In the genomic region with DNA sequence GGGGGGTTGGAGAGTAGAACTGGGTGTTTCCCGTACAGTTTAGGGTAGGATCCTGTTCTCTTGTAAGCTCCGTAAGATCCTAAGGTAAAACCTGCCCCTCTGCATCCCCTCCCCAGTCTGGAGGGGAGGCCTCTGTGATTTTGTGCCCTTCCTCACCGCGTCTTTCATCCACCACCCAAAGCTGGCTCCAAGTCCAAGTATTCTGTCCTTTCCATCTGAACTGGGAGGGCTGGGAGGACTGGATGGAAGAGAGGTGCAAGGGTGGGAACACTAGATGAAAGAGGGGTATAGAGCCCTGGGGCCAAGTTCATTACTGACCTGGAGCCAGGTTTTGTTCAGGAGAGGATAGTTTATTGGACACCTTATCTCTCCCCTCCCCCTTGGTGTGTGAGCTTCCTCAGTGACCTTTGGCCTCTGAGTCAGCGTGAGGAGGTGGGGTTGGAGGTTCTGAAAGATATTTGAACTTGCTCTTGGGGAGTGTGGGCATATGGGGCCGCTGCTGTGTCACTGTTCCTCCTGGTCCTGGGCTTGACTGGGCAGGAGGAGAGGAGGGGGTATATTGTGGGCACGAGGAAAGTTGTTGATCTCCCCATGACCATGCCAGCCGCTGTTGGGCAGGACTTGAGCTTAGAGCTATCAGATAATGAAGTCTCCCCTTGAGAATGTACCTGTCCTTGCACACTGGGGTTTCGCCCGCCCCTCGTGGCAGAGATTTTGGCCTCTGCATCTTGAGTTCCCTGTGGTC, we compare ENCODE assay signal across 1 cellular context.
TF ChIP-seq lines count a peak whose summit lies in the region.

No MANE protein-coding gene starts in this region.

TF ChIP-seq in GM12878, 131 proteins besides CTCF, POLR2A, EP300 and RAD21:
- TF ChIP-seq SMC3 (IDR thresholded peaks at IDR 0.05; ENCODE audit: borderline replicate concordance, low read length) (peak; percentile 7; the same call in 1 of the 2 replicates), KLF5 (IDR thresholded peaks at IDR 0.05; ENCODE audit: partially characterized antibody) (peak; percentile 78), RELA (IDR thresholded peaks at IDR 0.05; ENCODE audit: borderline replicate concordance, partially characterized antibody) (peak; percentile 20), ASH2L (IDR thresholded peaks at IDR 0.05; ENCODE audit: borderline replicate concordance, low read depth) (no peak), NR2F1 (conservative IDR thresholded peaks at IDR 0.05) (peak; percentile 99), CHD2 (IDR thresholded peaks at IDR 0.05; ENCODE audit: borderline replicate concordance, low read depth, low read length) (peak; percentile 77), MXI1 (IDR thresholded peaks at IDR 0.05; ENCODE audit: low read depth, low read length) (peak; percentile 69; the same call in 1 of the 2 replicates), ZNF274 (IDR thresholded peaks at IDR 0.05; ENCODE audit: insufficient read depth, insufficient read length) (no peak), SIN3A (IDR thresholded peaks at IDR 0.05; ENCODE audit: low read depth, low read length) (0 out of 2 replicates have a peak, but pooled peaks have one; percentile 41), NBN (IDR thresholded peaks at IDR 0.05) (peak; percentile 75), HDGF (IDR thresholded peaks at IDR 0.05) (peak; percentile 67; the same call in 1 of the 2 replicates), DPF2 (IDR thresholded peaks at IDR 0.05) (0 out of 2 replicates have a peak, but pooled peaks have one; percentile 38), BACH1 (IDR thresholded peaks at IDR 0.05; ENCODE audit: borderline replicate concordance) (peak; percentile 56; the same call in 1 of the 2 replicates), NR2C2 (IDR thresholded peaks at IDR 0.05; ENCODE audit: borderline replicate concordance, control insufficient read depth, insufficient read length, low read depth) (peak; percentile 82), MTA2 (IDR thresholded peaks at IDR 0.05; ENCODE audit: low read depth) (peak; percentile 61; the same call in 1 of the 2 replicates), CREB1 (IDR thresholded peaks at IDR 0.05; ENCODE audit: low read depth) (no peak), CHD1 (IDR thresholded peaks at IDR 0.05; ENCODE audit: low read depth, low read length) (0 out of 2 replicates have a peak, but pooled peaks have one; percentile 22), BRCA1 (IDR thresholded peaks at IDR 0.05; ENCODE audit: low read depth, low read length) (no peak), NR2C1 (IDR thresholded peaks at IDR 0.05) (peak; percentile 94), IKZF1 (conservative IDR thresholded peaks at IDR 0.05) (0 out of 2 replicates have a peak, but pooled peaks have one; percentile 10), TBL1XR1 (IDR thresholded peaks at IDR 0.05; ENCODE audit: low read depth, low read length) (peak; percentile 54; the same call in 1 of the 2 replicates), CREM (IDR thresholded peaks at IDR 0.05; ENCODE audit: low read depth) (no peak), BMI1 (IDR thresholded peaks at IDR 0.05; ENCODE audit: borderline replicate concordance) (no peak)
- TF ChIP-seq, protein P1, sequence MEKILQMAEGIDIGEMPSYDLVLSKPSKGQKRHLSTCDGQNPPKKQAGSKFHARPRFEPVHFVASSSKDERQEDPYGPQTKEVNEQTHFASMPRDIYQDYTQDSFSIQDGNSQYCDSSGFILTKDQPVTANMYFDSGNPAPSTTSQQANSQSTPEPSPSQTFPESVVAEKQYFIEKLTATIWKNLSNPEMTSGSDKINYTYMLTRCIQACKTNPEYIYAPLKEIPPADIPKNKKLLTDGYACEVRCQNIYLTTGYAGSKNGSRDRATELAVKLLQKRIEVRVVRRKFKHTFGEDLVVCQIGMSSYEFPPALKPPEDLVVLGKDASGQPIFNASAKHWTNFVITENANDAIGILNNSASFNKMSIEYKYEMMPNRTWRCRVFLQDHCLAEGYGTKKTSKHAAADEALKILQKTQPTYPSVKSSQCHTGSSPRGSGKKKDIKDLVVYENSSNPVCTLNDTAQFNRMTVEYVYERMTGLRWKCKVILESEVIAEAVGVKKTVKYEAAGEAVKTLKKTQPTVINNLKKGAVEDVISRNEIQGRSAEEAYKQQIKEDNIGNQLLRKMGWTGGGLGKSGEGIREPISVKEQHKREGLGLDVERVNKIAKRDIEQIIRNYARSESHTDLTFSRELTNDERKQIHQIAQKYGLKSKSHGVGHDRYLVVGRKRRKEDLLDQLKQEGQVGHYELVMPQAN (conservative IDR thresholded peaks at IDR 0.05): 0 out of 2 replicates have a peak, but pooled peaks have one; percentile 12
- TF ChIP-seq, protein P2, sequence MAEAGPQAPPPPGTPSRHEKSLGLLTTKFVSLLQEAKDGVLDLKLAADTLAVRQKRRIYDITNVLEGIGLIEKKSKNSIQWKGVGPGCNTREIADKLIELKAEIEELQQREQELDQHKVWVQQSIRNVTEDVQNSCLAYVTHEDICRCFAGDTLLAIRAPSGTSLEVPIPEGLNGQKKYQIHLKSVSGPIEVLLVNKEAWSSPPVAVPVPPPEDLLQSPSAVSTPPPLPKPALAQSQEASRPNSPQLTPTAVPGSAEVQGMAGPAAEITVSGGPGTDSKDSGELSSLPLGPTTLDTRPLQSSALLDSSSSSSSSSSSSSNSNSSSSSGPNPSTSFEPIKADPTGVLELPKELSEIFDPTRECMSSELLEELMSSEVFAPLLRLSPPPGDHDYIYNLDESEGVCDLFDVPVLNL (IDR thresholded peaks at IDR 0.05; ENCODE audit: low read depth, low read length): 0 out of 2 replicates have a peak, but pooled peaks have one; percentile 18
- TF ChIP-seq, protein P3, sequence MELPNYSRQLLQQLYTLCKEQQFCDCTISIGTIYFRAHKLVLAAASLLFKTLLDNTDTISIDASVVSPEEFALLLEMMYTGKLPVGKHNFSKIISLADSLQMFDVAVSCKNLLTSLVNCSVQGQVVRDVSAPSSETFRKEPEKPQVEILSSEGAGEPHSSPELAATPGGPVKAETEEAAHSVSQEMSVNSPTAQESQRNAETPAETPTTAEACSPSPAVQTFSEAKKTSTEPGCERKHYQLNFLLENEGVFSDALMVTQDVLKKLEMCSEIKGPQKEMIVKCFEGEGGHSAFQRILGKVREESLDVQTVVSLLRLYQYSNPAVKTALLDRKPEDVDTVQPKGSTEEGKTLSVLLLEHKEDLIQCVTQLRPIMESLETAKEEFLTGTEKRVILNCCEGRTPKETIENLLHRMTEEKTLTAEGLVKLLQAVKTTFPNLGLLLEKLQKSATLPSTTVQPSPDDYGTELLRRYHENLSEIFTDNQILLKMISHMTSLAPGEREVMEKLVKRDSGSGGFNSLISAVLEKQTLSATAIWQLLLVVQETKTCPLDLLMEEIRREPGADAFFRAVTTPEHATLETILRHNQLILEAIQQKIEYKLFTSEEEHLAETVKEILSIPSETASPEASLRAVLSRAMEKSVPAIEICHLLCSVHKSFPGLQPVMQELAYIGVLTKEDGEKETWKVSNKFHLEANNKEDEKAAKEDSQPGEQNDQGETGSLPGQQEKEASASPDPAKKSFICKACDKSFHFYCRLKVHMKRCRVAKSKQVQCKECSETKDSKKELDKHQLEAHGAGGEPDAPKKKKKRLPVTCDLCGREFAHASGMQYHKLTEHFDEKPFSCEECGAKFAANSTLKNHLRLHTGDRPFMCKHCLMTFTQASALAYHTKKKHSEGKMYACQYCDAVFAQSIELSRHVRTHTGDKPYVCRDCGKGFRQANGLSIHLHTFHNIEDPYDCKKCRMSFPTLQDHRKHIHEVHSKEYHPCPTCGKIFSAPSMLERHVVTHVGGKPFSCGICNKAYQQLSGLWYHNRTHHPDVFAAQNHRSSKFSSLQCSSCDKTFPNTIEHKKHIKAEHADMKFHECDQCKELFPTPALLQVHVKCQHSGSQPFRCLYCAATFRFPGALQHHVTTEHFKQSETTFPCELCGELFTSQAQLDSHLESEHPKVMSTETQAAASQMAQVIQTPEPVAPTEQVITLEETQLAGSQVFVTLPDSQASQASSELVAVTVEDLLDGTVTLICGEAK (IDR thresholded peaks at IDR 0.05; ENCODE audit: borderline replicate concordance): no peak
- TF ChIP-seq, protein P4, sequence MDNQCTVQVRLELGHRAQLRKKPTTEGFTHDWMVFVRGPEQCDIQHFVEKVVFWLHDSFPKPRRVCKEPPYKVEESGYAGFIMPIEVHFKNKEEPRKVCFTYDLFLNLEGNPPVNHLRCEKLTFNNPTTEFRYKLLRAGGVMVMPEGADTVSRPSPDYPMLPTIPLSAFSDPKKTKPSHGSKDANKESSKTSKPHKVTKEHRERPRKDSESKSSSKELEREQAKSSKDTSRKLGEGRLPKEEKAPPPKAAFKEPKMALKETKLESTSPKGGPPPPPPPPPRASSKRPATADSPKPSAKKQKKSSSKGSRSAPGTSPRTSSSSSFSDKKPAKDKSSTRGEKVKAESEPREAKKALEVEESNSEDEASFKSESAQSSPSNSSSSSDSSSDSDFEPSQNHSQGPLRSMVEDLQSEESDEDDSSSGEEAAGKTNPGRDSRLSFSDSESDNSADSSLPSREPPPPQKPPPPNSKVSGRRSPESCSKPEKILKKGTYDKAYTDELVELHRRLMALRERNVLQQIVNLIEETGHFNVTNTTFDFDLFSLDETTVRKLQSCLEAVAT (IDR thresholded peaks at IDR 0.05): peak; percentile 44; the same call in 1 of the 2 replicates
- TF ChIP-seq, protein P5, sequence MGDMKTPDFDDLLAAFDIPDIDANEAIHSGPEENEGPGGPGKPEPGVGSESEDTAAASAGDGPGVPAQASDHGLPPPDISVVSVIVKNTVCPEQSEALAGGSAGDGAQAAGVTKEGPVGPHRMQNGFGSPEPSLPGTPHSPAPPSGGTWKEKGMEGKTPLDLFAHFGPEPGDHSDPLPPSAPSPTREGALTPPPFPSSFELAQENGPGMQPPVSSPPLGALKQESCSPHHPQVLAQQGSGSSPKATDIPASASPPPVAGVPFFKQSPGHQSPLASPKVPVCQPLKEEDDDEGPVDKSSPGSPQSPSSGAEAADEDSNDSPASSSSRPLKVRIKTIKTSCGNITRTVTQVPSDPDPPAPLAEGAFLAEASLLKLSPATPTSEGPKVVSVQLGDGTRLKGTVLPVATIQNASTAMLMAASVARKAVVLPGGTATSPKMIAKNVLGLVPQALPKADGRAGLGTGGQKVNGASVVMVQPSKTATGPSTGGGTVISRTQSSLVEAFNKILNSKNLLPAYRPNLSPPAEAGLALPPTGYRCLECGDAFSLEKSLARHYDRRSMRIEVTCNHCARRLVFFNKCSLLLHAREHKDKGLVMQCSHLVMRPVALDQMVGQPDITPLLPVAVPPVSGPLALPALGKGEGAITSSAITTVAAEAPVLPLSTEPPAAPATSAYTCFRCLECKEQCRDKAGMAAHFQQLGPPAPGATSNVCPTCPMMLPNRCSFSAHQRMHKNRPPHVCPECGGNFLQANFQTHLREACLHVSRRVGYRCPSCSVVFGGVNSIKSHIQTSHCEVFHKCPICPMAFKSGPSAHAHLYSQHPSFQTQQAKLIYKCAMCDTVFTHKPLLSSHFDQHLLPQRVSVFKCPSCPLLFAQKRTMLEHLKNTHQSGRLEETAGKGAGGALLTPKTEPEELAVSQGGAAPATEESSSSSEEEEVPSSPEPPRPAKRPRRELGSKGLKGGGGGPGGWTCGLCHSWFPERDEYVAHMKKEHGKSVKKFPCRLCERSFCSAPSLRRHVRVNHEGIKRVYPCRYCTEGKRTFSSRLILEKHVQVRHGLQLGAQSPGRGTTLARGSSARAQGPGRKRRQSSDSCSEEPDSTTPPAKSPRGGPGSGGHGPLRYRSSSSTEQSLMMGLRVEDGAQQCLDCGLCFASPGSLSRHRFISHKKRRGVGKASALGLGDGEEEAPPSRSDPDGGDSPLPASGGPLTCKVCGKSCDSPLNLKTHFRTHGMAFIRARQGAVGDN (IDR thresholded peaks at IDR 0.05): peak; percentile 50
